8 cellular contexts compared by ENCODE assay signal in the genomic region with DNA sequence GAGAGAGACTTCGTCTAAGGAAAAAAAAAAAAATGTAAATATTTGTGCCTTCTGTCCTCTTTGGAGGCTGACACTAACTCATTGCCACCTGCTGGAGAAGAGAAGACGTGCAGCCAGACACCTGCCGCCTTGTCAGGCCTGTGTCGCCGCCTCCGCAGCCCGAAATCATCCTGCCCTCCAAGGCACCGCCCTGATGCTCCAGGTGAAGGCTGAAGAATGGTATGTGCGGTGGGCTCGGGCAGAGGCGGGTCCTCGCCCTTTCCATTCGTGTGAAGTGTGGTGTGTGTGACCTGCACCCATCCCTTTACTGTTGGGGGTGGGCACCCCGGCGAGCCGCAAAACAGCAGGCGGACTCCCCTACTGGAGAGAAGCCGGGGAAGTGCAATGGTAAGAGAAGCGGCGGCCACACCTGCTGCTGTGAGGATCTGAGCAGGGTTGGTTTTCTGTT.
DNase-seq lines count a peak whose midpoint lies in the region; ATAC-seq, FAIRE-seq and TF ChIP-seq lines count a peak whose summit lies in the region.

No MANE protein-coding gene starts in this region.

- FAIRE-seq in A549 (lab: Jason Lieb, UNC): no peak

- CTCF ChIA-PET in A549 (lab: Yijun Ruan, JAX): interaction anchor here (0.6 to 1.4 kb wide), 17 partner anchors 8 to 615 kb away, joined by 3 to 7 read pairs (median 4); no protein-coding TSS in a partner anchor

- TF ChIP-seq CTCF in A549 (IDR thresholded peaks at IDR 0.05) (peak; percentile 55), heart right ventricle (IDR thresholded peaks at IDR 0.05) (peak; percentile 32 to 69 (median 60))

- H3K36me3 Mint-ChIP-seq in activated naive CD4-positive, alpha-beta T cell treated with anti-CD3 and anti-CD28 coated beads, Interleukin-2, amount 50 U/mL, for 72 hours: no peaks in the 10 kb centered on the region

- peak; percentile 75 to 77 for TF ChIP-seq RAD21 in A549 (conservative IDR thresholded peaks at IDR 0.05 in 1 of 2, IDR thresholded peaks at IDR 0.05 in 1 of 2)

- H3K36me3 ChIP-seq in heart right ventricle: no peaks in the 10 kb centered on the region

- H3K27me3 ChIP-seq in heart right ventricle: peaks cover 0 to 5% (median 0%) of the 10 kb centered on the region in 7 donors

- TF ChIP-seq EP300 in A549 (IDR thresholded peaks at IDR 0.05): no peak

- no peaks in the 10 kb centered on the region for H3K9me3 ChIP-seq in A549
- H3K9me3 ChIP-seq in heart right ventricle: no peaks in the 10 kb centered on the region

- 22% methylated on average over 20 of the region's 20 CpGs for WGBS in A549 (ENCODE audit: missing lambda C conversion rate)
- WGBS in heart right ventricle, 2 donors: 10% methylated on average over 20 of the region's 20 CpGs

- peak overlapping the region in 1 of 2 donors; percentile 20 for H3K27ac Mint-ChIP-seq in activated naive CD4-positive, alpha-beta T cell treated with anti-CD3 and anti-CD28 coated beads, Interleukin-2, amount 50 U/mL, for 72 hours

- H3K27ac ChIP-seq in A549 (peak overlapping the region in 1 of 2 experiments; percentile 45; a peak in 2 of 6 replicates), heart right ventricle (no peak overlapping the region)

- POLR2A ChIA-PET in A549 (lab: Yijun Ruan, JAX): interaction anchor here (1.2 to 2.1 kb wide), 2 partner anchors 29 to 30 kb away, joined by 3 to 12 read pairs; no protein-coding TSS in a partner anchor

- peak; percentile 85 to 86 for DNase-seq in A549 (ENCODE audit: low read depth in 1 of 2, low spot score in 1 of 2)
- DNase-seq in HT1080 (ENCODE audit: low read depth): peak; percentile 51
- DNase-seq in SK-N-DZ (ENCODE audit: low spot score): peak; percentile 57
- DNase-seq in activated naive CD4-positive, alpha-beta T cell treated with anti-CD3 and anti-CD28 coated beads, Interleukin-2, amount 50 U/mL, for 72 hours (ENCODE audit: low spot score in 2 of 2): peak; percentile 69 to 73
- peak; percentile 40 to 49 for DNase-seq in heart right ventricle
- peak; percentile 78 for DNase-seq in retina

- H3K4me2 ChIP-seq in A549: peak overlapping the region; percentile 58

- H3K4me3 ChIP-seq in A549 (peak overlapping the region; percentile 11; the same call in 2 of the 3 replicates), heart right ventricle (peak overlapping the region in 2 of 10 donors; percentile 10 to 26)

- intact Hi-C loops in heart right ventricle (cut with DNase I): no loop called here

- ATAC-seq in A549 (peak; percentile 98), GM18520 (IDR thresholded peaks at IDR 0.05; ENCODE audit: unreplicated experiment) (peak; percentile 58), heart right ventricle (peak; percentile 47 to 85 (median 70)), GM18861 (IDR thresholded peaks at IDR 0.05; ENCODE audit: unreplicated experiment) (no peak)
- peak; percentile 97 for ATAC-seq in activated naive CD4-positive, alpha-beta T cell treated with anti-CD3 and anti-CD28 coated beads, Interleukin-2, amount 50 U/mL, for 72 hours

- no peaks in the 10 kb centered on the region for H3K9me3 Mint-ChIP-seq in activated naive CD4-positive, alpha-beta T cell treated with anti-CD3 and anti-CD28 coated beads, Interleukin-2, amount 50 U/mL, for 72 hours

- no peak for TF ChIP-seq POLR2A in A549 (IDR thresholded peaks at IDR 0.05; ENCODE audit: low read length)

- H3K4me1 ChIP-seq in A549 (peaks cover 8% of the 10 kb centered on the region; the same call in 2 of the 3 replicates), heart right ventricle (peaks cover 0 to 5% (median 0%) of the 10 kb centered on the region in 9 donors)

TF ChIP-seq in A549, 52 proteins besides CTCF, POLR2A, EP300 and RAD21:
- TF ChIP-seq HDAC2 (IDR thresholded peaks at IDR 0.05) (no peak), SMC3 (IDR thresholded peaks at IDR 0.05) (peak; percentile 84)
- TF ChIP-seq, protein P1, sequence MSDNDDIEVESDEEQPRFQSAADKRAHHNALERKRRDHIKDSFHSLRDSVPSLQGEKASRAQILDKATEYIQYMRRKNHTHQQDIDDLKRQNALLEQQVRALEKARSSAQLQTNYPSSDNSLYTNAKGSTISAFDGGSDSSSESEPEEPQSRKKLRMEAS (IDR thresholded peaks at IDR 0.05): peak; percentile 38; the same call in 1 of the 2 replicates
